ENCODE assay signal across 33 cellular contexts in genomic region chr1:163761898-163762297, GRCh38.
"Had no signal": no experiment of that assay in that cellular context is flagged by ENCODE, and none has a peak within 500 bp of the region (broad histone marks: within the 10 kb centered on the region; RNA-seq: fewer than 3 reads in every experiment).

No MANE protein-coding gene starts in this region.

- H3K27me3 Mint-ChIP-seq: activated B cell treated with CpG ODN at 0.5 μM for 24 hours; activated CD4-positive, alpha-beta memory T cell treated with anti-CD3 and anti-CD28 coated beads, Interleukin-2, amount 10 ng/mL, durations not matched to agents 7 days and 5 days; activated CD4-positive, alpha-beta T cell treated with anti-CD3 and anti-CD28 coated beads, Interleukin-2, amount 10 ng/mL, durations not matched to agents 7 days and 5 days; activated CD8-positive, alpha-beta memory T cell treated with anti-CD3 and anti-CD28 coated beads, Interleukin-2, amount 10 ng/mL, durations not matched to agents 7 days and 5 days; activated naive CD4-positive, alpha-beta T cell treated with anti-CD3 and anti-CD28 coated beads, Interleukin-2, amount 10 ng/mL, durations not matched to agents 7 days and 5 days; activated naive CD4-positive, alpha-beta T cell treated with anti-CD3 and anti-CD28 coated beads, Interleukin-2, amount 50 U/mL, for 24 hours; activated naive CD8-positive, alpha-beta T cell treated with anti-CD3 and anti-CD28 coated beads, Interleukin-2, amount 10 ng/mL, durations not matched to agents 7 days and 5 days; activated naive CD8-positive, alpha-beta T cell treated with anti-CD3 and anti-CD28 coated beads, Interleukin-2, amount 50 U/mL, for 24 hours; activated T-cell treated with anti-CD3 and anti-CD28 coated beads, Interleukin-2, amount 50 U/mL, for 24 hours; T-helper 17 cell had no signal

- H3K36me3 ChIP-seq: brain microvascular endothelial cell, breast epithelium had no signal

- FAIRE-seq: astrocyte, colon, TTC549 had no signal

- ATAC-seq: activated CD8-positive, alpha-beta memory T cell treated with anti-CD3 and anti-CD28 coated beads, Interleukin-2, amount 10 ng/mL, durations not matched to agents 7 days and 5 days; activated CD8-positive, alpha-beta T cell treated with anti-CD3 and anti-CD28 coated beads, Interleukin-2, amount 10 ng/mL, durations not matched to agents 7 days and 5 days; activated naive CD8-positive, alpha-beta T cell treated with anti-CD3 and anti-CD28 coated beads, Interleukin-2, amount 50 U/mL, for 24 hours; body of pancreas; T-helper 17 cell had no signal

- H3K27ac Mint-ChIP-seq: activated B cell treated with CpG ODN at 0.5 μM for 24 hours; activated CD4-positive, alpha-beta memory T cell treated with anti-CD3 and anti-CD28 coated beads, Interleukin-2, amount 10 ng/mL, durations not matched to agents 7 days and 5 days; activated CD4-positive, alpha-beta T cell treated with anti-CD3 and anti-CD28 coated beads, Interleukin-2, amount 10 ng/mL, durations not matched to agents 7 days and 5 days; activated CD8-positive, alpha-beta memory T cell treated with anti-CD3 and anti-CD28 coated beads, Interleukin-2, amount 10 ng/mL, durations not matched to agents 7 days and 5 days; activated CD8-positive, alpha-beta T cell treated with anti-CD3 and anti-CD28 coated beads, Interleukin-2, amount 10 ng/mL, durations not matched to agents 7 days and 5 days; activated naive CD4-positive, alpha-beta T cell treated with anti-CD3 and anti-CD28 coated beads, Interleukin-2, amount 10 ng/mL, durations not matched to agents 7 days and 5 days; activated naive CD4-positive, alpha-beta T cell treated with anti-CD3 and anti-CD28 coated beads, Interleukin-2, amount 50 U/mL, for 24 hours; activated naive CD8-positive, alpha-beta T cell; activated naive CD8-positive, alpha-beta T cell treated with anti-CD3 and anti-CD28 coated beads, Interleukin-2, amount 10 ng/mL, durations not matched to agents 7 days and 5 days; activated naive CD8-positive, alpha-beta T cell treated with anti-CD3 and anti-CD28 coated beads, Interleukin-2, amount 50 U/mL, for 24 hours; activated T-cell treated with anti-CD3 and anti-CD28 coated beads, Interleukin-2, amount 50 U/mL, for 24 hours; activated T-helper 2 cell treated with anti-CD3 and anti-CD28 coated beads, Interferon-gamma antibody, Interleukin-2, Interleukin-4, amounts not matched to agents 10 μg/mL and 5 μg/mL and 100 μg/mL, durations not matched to agents 14 hours and 24 hours and 36 hours; T-helper 17 cell had no signal

- H3K9me3 ChIP-seq: body of pancreas, breast epithelium had no signal

- H3K4me1 Mint-ChIP-seq: activated B cell treated with CpG ODN at 0.5 μM for 24 hours; activated CD4-positive, alpha-beta memory T cell treated with anti-CD3 and anti-CD28 coated beads, Interleukin-2, amount 10 ng/mL, durations not matched to agents 7 days and 5 days; activated CD4-positive, alpha-beta T cell treated with anti-CD3 and anti-CD28 coated beads, Interleukin-2, amount 10 ng/mL, durations not matched to agents 7 days and 5 days; activated CD8-positive, alpha-beta memory T cell treated with anti-CD3 and anti-CD28 coated beads, Interleukin-2, amount 10 ng/mL, durations not matched to agents 7 days and 5 days; activated naive CD4-positive, alpha-beta T cell treated with anti-CD3 and anti-CD28 coated beads, Interleukin-2, amount 10 ng/mL, durations not matched to agents 7 days and 5 days; activated naive CD4-positive, alpha-beta T cell treated with anti-CD3 and anti-CD28 coated beads, Interleukin-2, amount 50 U/mL, for 24 hours; activated naive CD8-positive, alpha-beta T cell treated with anti-CD3 and anti-CD28 coated beads, Interleukin-2, amount 10 ng/mL, durations not matched to agents 7 days and 5 days; activated naive CD8-positive, alpha-beta T cell treated with anti-CD3 and anti-CD28 coated beads, Interleukin-2, amount 50 U/mL, for 24 hours; T-helper 17 cell had no signal

- H3K27ac ChIP-seq: body of pancreas, brain microvascular endothelial cell, breast epithelium, coronary artery, VCaP had no signal

- H3K4me3 ChIP-seq: body of pancreas, breast epithelium, coronary artery had no signal

- H3K4me3 Mint-ChIP-seq: activated B cell treated with CpG ODN at 0.5 μM for 24 hours; activated CD4-positive, alpha-beta memory T cell treated with anti-CD3 and anti-CD28 coated beads, Interleukin-2, amount 10 ng/mL, durations not matched to agents 7 days and 5 days; activated CD4-positive, alpha-beta T cell treated with anti-CD3 and anti-CD28 coated beads, Interleukin-2, amount 10 ng/mL, durations not matched to agents 7 days and 5 days; activated CD8-positive, alpha-beta memory T cell treated with anti-CD3 and anti-CD28 coated beads, Interleukin-2, amount 10 ng/mL, durations not matched to agents 7 days and 5 days; activated CD8-positive, alpha-beta T cell treated with anti-CD3 and anti-CD28 coated beads, Interleukin-2, amount 10 ng/mL, durations not matched to agents 7 days and 5 days; activated naive CD4-positive, alpha-beta T cell treated with anti-CD3 and anti-CD28 coated beads, Interleukin-2, amount 10 ng/mL, durations not matched to agents 7 days and 5 days; activated naive CD4-positive, alpha-beta T cell treated with anti-CD3 and anti-CD28 coated beads, Interleukin-2, amount 50 U/mL, for 24 hours; activated naive CD8-positive, alpha-beta T cell; activated naive CD8-positive, alpha-beta T cell treated with anti-CD3 and anti-CD28 coated beads, Interleukin-2, amount 10 ng/mL, durations not matched to agents 7 days and 5 days; activated naive CD8-positive, alpha-beta T cell treated with anti-CD3 and anti-CD28 coated beads, Interleukin-2, amount 50 U/mL, for 24 hours; activated T-cell treated with anti-CD3 and anti-CD28 coated beads, Interleukin-2, amount 50 U/mL, for 24 hours; T-helper 17 cell had no signal

- H3K36me3 Mint-ChIP-seq: activated CD8-positive, alpha-beta memory T cell treated with anti-CD3 and anti-CD28 coated beads, Interleukin-2, amount 10 ng/mL, durations not matched to agents 7 days and 5 days; activated naive CD4-positive, alpha-beta T cell treated with anti-CD3 and anti-CD28 coated beads, Interleukin-2, amount 10 ng/mL, durations not matched to agents 7 days and 5 days; activated naive CD4-positive, alpha-beta T cell treated with anti-CD3 and anti-CD28 coated beads, Interleukin-2, amount 50 U/mL, for 24 hours; activated naive CD8-positive, alpha-beta T cell; activated naive CD8-positive, alpha-beta T cell treated with anti-CD3 and anti-CD28 coated beads, Interleukin-2, amount 10 ng/mL, durations not matched to agents 7 days and 5 days had no signal

- DNase-seq: activated B cell treated with CpG ODN at 0.5 μM for 24 hours; activated CD4-positive, alpha-beta memory T cell treated with anti-CD3 and anti-CD28 coated beads, Interleukin-2, amount 10 ng/mL, durations not matched to agents 7 days and 5 days; activated CD4-positive, alpha-beta T cell treated with anti-CD3 and anti-CD28 coated beads for 4 hours; activated CD4-positive, alpha-beta T cell treated with anti-CD3 and anti-CD28 coated beads, Interleukin-2, amount 10 ng/mL, durations not matched to agents 7 days and 5 days; activated CD4-positive, alpha-beta T cell treated with anti-CD3 and anti-CD28 coated beads, Interleukin-2, amount 50 U/mL, for 48 hours; activated CD4-positive, CD25-positive, alpha-beta regulatory T cell treated with anti-CD3 and anti-CD28 coated beads, Interleukin-2, amount 50 U/mL, for 72 hours; activated CD8-positive, alpha-beta memory T cell treated with anti-CD3 and anti-CD28 coated beads for 24 hours; activated CD8-positive, alpha-beta memory T cell treated with anti-CD3 and anti-CD28 coated beads, Interleukin-2, amount 10 ng/mL, durations not matched to agents 7 days and 5 days; activated CD8-positive, alpha-beta memory T cell treated with anti-CD3 and anti-CD28 coated beads, Interleukin-2, amount 50 U/mL, for 48 hours; activated CD8-positive, alpha-beta T cell treated with anti-CD3 and anti-CD28 coated beads, Interleukin-2, amount 10 ng/mL, durations not matched to agents 7 days and 5 days; activated effector memory CD4-positive, alpha-beta T cell treated with Interleukin-2 at 50 U/mL for 16 hours; activated gamma-delta T cell; activated naive CD4-positive, alpha-beta T cell treated with anti-CD3 and anti-CD28 coated beads, Interleukin-2, amount 10 ng/mL, durations not matched to agents 7 days and 5 days; activated naive CD4-positive, alpha-beta T cell treated with Interleukin-2 at 50 U/mL for 16 hours; activated naive CD8-positive, alpha-beta T cell treated with anti-CD3 and anti-CD28 coated beads, Interleukin-2, amount 10 ng/mL, durations not matched to agents 7 days and 5 days; activated naive CD8-positive, alpha-beta T cell treated with anti-CD3 and anti-CD28 coated beads, Interleukin-2, amount 50 U/mL, for 24 hours; activated T-cell treated with anti-CD3 and anti-CD28 coated beads, Interleukin-2, amount 50 U/mL, for 24 hours; activated T-cell treated with anti-CD3 and anti-CD28 coated beads, Interleukin-2, amount 50 U/mL, for 48 hours; amygdala; anterior cingulate cortex; body of pancreas; brain microvascular endothelial cell; central memory CD4-positive, alpha-beta T cell; T-helper 17 cell had no signal

- H3K4me1 ChIP-seq: body of pancreas, breast epithelium had no signal

- H3K27me3 ChIP-seq: body of pancreas, brain microvascular endothelial cell, breast epithelium had no signal
